Comparison of ENCODE assay signal across 27 cellular contexts in genomic region chr14:28709571-28710305, GRCh38. TPM values are rescaled to one million over a fixed set of nuclear protein-coding genes. Genes with fewer than 3 reads are reported as not detected.
"Had no signal": no experiment of that assay in that cellular context is flagged by ENCODE, and none has a peak within 500 bp of the region (broad histone marks: within the 10 kb centered on the region; RNA-seq: fewer than 3 reads in every experiment).

No MANE protein-coding gene starts in this region.

- ATAC-seq: activated CD8-positive, alpha-beta T cell treated with anti-CD3 and anti-CD28 coated beads, Interleukin-2, amount 10 ng/mL, durations not matched to agents 7 days and 5 days; activated naive CD8-positive, alpha-beta T cell treated with anti-CD3 and anti-CD28 coated beads, Interleukin-2, amount 50 U/mL, for 24 hours; foreskin keratinocyte; sciatic nerve; stimulated activated memory B cell treated with anti-CD40 and anti-IgM and Interleukin-4, amounts not matched to agents 10 μg/mL and 1 μg/mL and 100 μg/mL, for 72 hours had no signal

- H3K4me1 ChIP-seq: left ventricle myocardium inferior, parathyroid adenoma, stomach, suprapubic skin, transverse colon, vagina had no signal

- H3K27me3 Mint-ChIP-seq: activated naive CD8-positive, alpha-beta T cell treated with anti-CD3 and anti-CD28 coated beads, Interleukin-2, amount 50 U/mL, for 24 hours; memory B cell; stimulated activated memory B cell treated with anti-CD40 and anti-IgM and Interleukin-4, amounts not matched to agents 10 μg/mL and 1 μg/mL and 100 μg/mL, for 72 hours had no signal

- H3K4me3 Mint-ChIP-seq: activated CD8-positive, alpha-beta T cell treated with anti-CD3 and anti-CD28 coated beads, Interleukin-2, amount 10 ng/mL, durations not matched to agents 7 days and 5 days; activated naive CD8-positive, alpha-beta T cell treated with anti-CD3 and anti-CD28 coated beads, Interleukin-2, amount 50 U/mL, for 24 hours; activated T-helper 1 cell treated with anti-CD3 and anti-CD28 coated beads, Interleukin-12 subunit alpha, Interleukin-12 subunit beta, Interleukin-2, Interleukin-4 antibody, amounts not matched to agents 30 ng/mL and 10 ng/mL and 1 ng/mL, durations not matched to agents 14 hours and 24 hours and 36 hours; memory B cell; nephron progenitor cell; stimulated activated memory B cell treated with anti-CD40 and anti-IgM and Interleukin-4, amounts not matched to agents 10 μg/mL and 1 μg/mL and 100 μg/mL, for 72 hours; T-helper 2 cell treated with Interferon-gamma antibody and Interleukin-4, amounts not matched to agents 5 μg/mL and 100 μg/mL, for 36 hours had no signal

- H3K36me3 Mint-ChIP-seq: memory B cell; stimulated activated memory B cell treated with anti-CD40 and anti-IgM and Interleukin-4, amounts not matched to agents 10 μg/mL and 1 μg/mL and 100 μg/mL, for 72 hours had no signal

- H3K4me2 ChIP-seq: smooth muscle cell had no signal

- H3K27ac ChIP-seq: foreskin keratinocyte, left ventricle myocardium inferior, parathyroid adenoma, stomach, suprapubic skin, transverse colon, vagina, WERI-Rb-1 had no signal

- DNase-seq: activated CD4-positive, alpha-beta T cell treated with anti-CD3 and anti-CD28 coated beads for 1 hour; activated CD4-positive, alpha-beta T cell treated with anti-CD3 and anti-CD28 coated beads, Interleukin-2, amount 50 U/mL, for 1 hour; activated CD8-positive, alpha-beta T cell treated with anti-CD3 and anti-CD28 coated beads, Interleukin-2, amount 10 ng/mL, durations not matched to agents 7 days and 5 days; activated gamma-delta T cell; activated naive CD4-positive, alpha-beta T cell treated with anti-CD3 and anti-CD28 coated beads, Interleukin-2, amount 50 U/mL, for 16 hours; activated naive CD8-positive, alpha-beta T cell treated with anti-CD3 and anti-CD28 coated beads, Interleukin-2, amount 50 U/mL, for 24 hours; central memory CD4-positive, alpha-beta T cell; dermis blood vessel endothelial cell; effector CD8-positive, alpha-beta T cell; foreskin keratinocyte; left ventricle myocardium inferior; nephron progenitor cell; nucleus accumbens; stimulated activated CD4-positive, alpha-beta T cell treated with anti-CD3 and anti-CD28 coated beads, Interleukin-15, amount 100 ng/mL, for 24 hours; stomach; transverse colon; WERI-Rb-1 had no signal

- H3K36me3 ChIP-seq: left ventricle myocardium inferior, stomach, suprapubic skin, transverse colon, vagina, WERI-Rb-1 had no signal

- H3K9me3 ChIP-seq: suprapubic skin, transverse colon, vagina had no signal

- H3K9me3 Mint-ChIP-seq: nephron progenitor cell had no signal

- H2AFZ ChIP-seq: parathyroid adenoma had no signal

- H3K27me3 ChIP-seq: foreskin keratinocyte, stomach, suprapubic skin, transverse colon, vagina had no signal

- H3K79me2 ChIP-seq: parathyroid adenoma had no signal

- H3K27ac Mint-ChIP-seq: activated CD8-positive, alpha-beta T cell treated with anti-CD3 and anti-CD28 coated beads, Interleukin-2, amount 10 ng/mL, durations not matched to agents 7 days and 5 days; activated naive CD8-positive, alpha-beta T cell treated with anti-CD3 and anti-CD28 coated beads, Interleukin-2, amount 50 U/mL, for 24 hours; activated T-helper 1 cell treated with anti-CD3 and anti-CD28 coated beads, Interleukin-12 subunit alpha, Interleukin-12 subunit beta, Interleukin-2, Interleukin-4 antibody, amounts not matched to agents 30 ng/mL and 10 ng/mL and 1 ng/mL, durations not matched to agents 14 hours and 24 hours and 36 hours; memory B cell; nephron progenitor cell; stimulated activated memory B cell treated with anti-CD40 and anti-IgM and Interleukin-4, amounts not matched to agents 10 μg/mL and 1 μg/mL and 100 μg/mL, for 72 hours; T-helper 2 cell treated with Interferon-gamma antibody and Interleukin-4, amounts not matched to agents 5 μg/mL and 100 μg/mL, for 36 hours had no signal

- H3K4me3 ChIP-seq: left ventricle myocardium inferior, smooth muscle cell, stomach, suprapubic skin, transverse colon, vagina had no signal

- H3K4me1 Mint-ChIP-seq: activated naive CD8-positive, alpha-beta T cell treated with anti-CD3 and anti-CD28 coated beads, Interleukin-2, amount 50 U/mL, for 24 hours; memory B cell; nephron progenitor cell; stimulated activated memory B cell treated with anti-CD40 and anti-IgM and Interleukin-4, amounts not matched to agents 10 μg/mL and 1 μg/mL and 100 μg/mL, for 72 hours had no signal

- H3K9ac ChIP-seq: parathyroid adenoma had no signal

RNA-seq across cellular contexts. Expression of gene FOXG1, which starts 56.8 kb away (rescaled TPM):
- total RNA-seq: activated CD8-positive, alpha-beta T cell treated with anti-CD3 and anti-CD28 coated beads, Interleukin-2, amount 10 ng/mL, durations not matched to agents 7 days and 5 days; activated T-helper 1 cell treated with anti-CD3 and anti-CD28 coated beads, Interleukin-12 subunit alpha, Interleukin-12 subunit beta, Interleukin-2, Interleukin-4 antibody, amounts not matched to agents 30 ng/mL and 10 ng/mL and 1 ng/mL, durations not matched to agents 14 hours and 24 hours and 36 hours; dermis blood vessel endothelial cell; foreskin keratinocyte; left ventricle myocardium inferior; mononuclear cell; smooth muscle cell; suprapubic skin; transverse colon; vagina had no signal
- polyA plus RNA-seq: foreskin keratinocyte, smooth muscle cell had no signal
